ENCODE assay signal across 21 cellular contexts in genomic region chr9:19511694-19512093, GRCh38.
"Had no signal": no experiment of that assay in that cellular context is flagged by ENCODE, and none has a peak within 500 bp of the region (broad histone marks: within the 10 kb centered on the region; RNA-seq: fewer than 3 reads in every experiment).

No MANE protein-coding gene starts in this region.

- H3K36me3 ChIP-seq: spleen, thoracic aorta had no signal

- DNase-seq: erythroblast; immature natural killer cell; left cardiac atrium; left ventricle myocardium superior; mesenchymal stem cell; naive thymus-derived CD4-positive, alpha-beta T cell; nephron progenitor cell; psoas muscle; retina; spleen; stimulated activated CD4-positive, alpha-beta T cell treated with anti-CD3 and anti-CD28 coated beads, Interleukin-15, amount 100 ng/mL, for 24 hours; stimulated activated CD4-positive, alpha-beta T cell treated with anti-CD3 and anti-CD28 coated beads, Interleukin-1b, Interleukin-23, amount 100 ng/mL, for 48 hours; stimulated activated CD4-positive, alpha-beta T cell treated with anti-CD3 and anti-CD28 coated beads, Interleukin-4, amount 100 ng/mL, for 24 hours; trophoblast cell had no signal

- H3K4me3 ChIP-seq: lung, psoas muscle, spleen, thoracic aorta had no signal

- H3K27ac ChIP-seq: foreskin keratinocyte, psoas muscle, spleen, thoracic aorta had no signal

- ATAC-seq: left cardiac atrium; left ventricle myocardium superior; naive thymus-derived CD4-positive, alpha-beta T cell; psoas muscle; sciatic nerve; stimulated activated memory B cell treated with anti-CD40 and anti-IgM and Interleukin-4, amounts not matched to agents 10 μg/mL and 1 μg/mL and 100 μg/mL, for 72 hours had no signal

- FAIRE-seq: colon, keratinocyte had no signal

- H3K4me1 ChIP-seq: foreskin keratinocyte, psoas muscle, spleen had no signal
